In the genomic region with DNA sequence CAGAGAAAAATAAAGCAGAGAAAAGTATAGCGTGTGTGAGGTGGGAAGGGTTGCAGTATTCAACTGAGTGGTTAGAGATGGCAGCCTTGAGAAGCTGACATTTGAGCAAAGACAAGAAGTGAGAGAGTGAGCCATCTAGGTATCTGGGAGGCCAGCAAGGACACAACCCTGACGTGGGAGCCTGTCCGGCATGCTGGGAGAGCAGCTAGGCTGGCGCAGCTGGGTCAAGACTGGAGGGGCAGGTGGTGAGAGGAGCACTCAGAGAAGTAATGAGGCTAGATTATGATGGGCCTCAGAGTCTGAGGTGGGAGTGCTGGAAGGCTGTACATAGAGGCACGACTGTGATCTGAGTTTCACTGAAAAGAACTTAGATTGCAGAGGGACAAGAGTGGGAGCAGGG, we compare ENCODE assay signal across 35 cellular contexts. TPM values are rescaled to one million over a fixed set of nuclear protein-coding genes. Genes with fewer than 3 reads are reported as not detected.
DNase-seq lines count a peak whose midpoint lies in the region; ATAC-seq, FAIRE-seq and TF ChIP-seq lines count a peak whose summit lies in the region.
"Had no signal": no experiment of that assay in that cellular context is flagged by ENCODE, and none has a peak within 500 bp of the region (broad histone marks: within the 10 kb centered on the region; RNA-seq: fewer than 3 reads in every experiment).

No MANE protein-coding gene starts in this region.

- no peak overlapping the region for H3K23ac ChIP-seq in trophoblast cell (ENCODE audit: low read length)

- H3K27me3 ChIP-seq in KMS-11 (ENCODE audit: insufficient read depth, low read depth) (no peaks in the 10 kb centered on the region), adrenal gland (no peaks in the 10 kb centered on the region), trophoblast cell (ENCODE audit: insufficient read depth, low read length) (no peaks in the 10 kb centered on the region), BE2C (no peaks in the 10 kb centered on the region)
- H3K27me3 ChIP-seq: cardiac muscle cell, right lobe of liver, SJSA1, stomach, transverse colon had no signal

- no peaks in the 10 kb centered on the region for H4K20me1 ChIP-seq in KMS-11 (ENCODE audit: insufficient read depth)

- peaks cover 21% of the 10 kb centered on the region for H3K4me1 Mint-ChIP-seq in activated CD4-positive, alpha-beta T cell treated with anti-CD3 and anti-CD28 coated beads for 36 hours
- H3K4me1 Mint-ChIP-seq: mesothelial cell of epicardium had no signal

- H3K79me2 ChIP-seq in KMS-11 (ENCODE audit: insufficient read depth, low read depth) (no peaks in the 10 kb centered on the region), trophoblast cell (ENCODE audit: control insufficient read depth, insufficient read depth, low read length, poor library complexity) (no peaks in the 10 kb centered on the region)

- H2BK120ac ChIP-seq in trophoblast cell (ENCODE audit: insufficient read depth, low read length, poor library complexity), result no peak overlapping the region

- H3K27ac ChIP-seq in KMS-11, result peak overlapping the region; percentile 87; the same call in 1 of the 2 replicates
- H3K27ac ChIP-seq in adrenal gland, result peak overlapping the region in 2 of 5 donors; percentile 27 to 52
- H3K27ac ChIP-seq in trophoblast cell (ENCODE audit: low read depth, low read length), result no peak overlapping the region
- H3K27ac ChIP-seq in kidney (ENCODE audit: low read depth in 2 of 2, low read length in 2 of 2), result no peak overlapping the region
- H3K27ac ChIP-seq: cardiac muscle cell, parathyroid adenoma, right lobe of liver, SJSA1, stomach, transverse colon had no signal

- POLR2A ChIA-PET in activated CD4-positive, alpha-beta T cell treated with anti-CD3 and anti-CD28 coated beads for 36 hours (lab: Charles Lee), result no interaction called here

- no peak overlapping the region for H3K4me3 Mint-ChIP-seq in activated CD4-positive, alpha-beta T cell treated with anti-CD3 and anti-CD28 coated beads for 36 hours
- H3K4me3 Mint-ChIP-seq: dendritic cell treated with granulocyte-macrophage colony-stimulating factor and Interleukin-4, amounts not matched to agents 40 ng/mL and 50 ng/mL, for 4 days; mesothelial cell of epicardium; natural killer cell treated with Interleukin-12 subunit alpha and Interleukin-12 subunit beta and Interleukin-15 and Interleukin-18, amount 100 ng/mL, for 72 hours had no signal

- H3K36me3 ChIP-seq in KMS-11 (ENCODE audit: insufficient read depth), result 0 out of 2 replicates have a peak, but pooled peaks cover 3% of the 10 kb centered on the region
- H3K36me3 ChIP-seq in adrenal gland (replicated peaks in 1 of 2), result peaks cover 0 to 51% of the 10 kb centered on the region in 2 donors
- H3K36me3 ChIP-seq in trophoblast cell (ENCODE audit: control insufficient read depth in 1 of 2, insufficient read depth in 2 of 2, low read length in 2 of 2), result peaks cover 19 to 38% of the 10 kb centered on the region in 2 experiments
- peaks cover 22% of the 10 kb centered on the region for H3K36me3 ChIP-seq in BE2C
- H3K36me3 ChIP-seq in kidney (ENCODE audit: control insufficient read depth in 1 of 2, insufficient read depth in 2 of 2, low read length in 2 of 2), result peaks cover 24 to 38% of the 10 kb centered on the region in 2 donors

- no peak overlapping the region for H3K14ac ChIP-seq in trophoblast cell (ENCODE audit: low read length)

- peak overlapping the region; percentile 48 for H3K27ac Mint-ChIP-seq in activated CD4-positive, alpha-beta T cell treated with anti-CD3 and anti-CD28 coated beads for 36 hours
- H3K27ac Mint-ChIP-seq: dendritic cell treated with granulocyte-macrophage colony-stimulating factor and Interleukin-4, amounts not matched to agents 40 ng/mL and 50 ng/mL, for 4 days; mesothelial cell of epicardium had no signal

- no peak for DNase-seq in activated CD4-positive, alpha-beta T cell treated with anti-CD3 and anti-CD28 coated beads for 36 hours
- no peak for DNase-seq in activated CD4-positive, alpha-beta T cell treated with anti-CD3 and anti-CD28 coated beads, Interleukin-2, amount 50 U/mL, for 4 hours
- DNase-seq in adrenal gland (peak in 6 of 7 donors; percentile 43 to 65 (median 52)), trophoblast cell (no peak), NK-92 (lab: John Stamatoyannopoulos, UW; ENCODE audit: unreplicated experiment) (no peak), BE2C (no peak), kidney (no peak)
- DNase-seq: 8988T; activated CD4-positive, alpha-beta T cell treated with anti-CD3 and anti-CD28 coated beads for 4 hours; activated effector memory CD4-positive, alpha-beta T cell treated with anti-CD3 and anti-CD28 coated beads, Interleukin-2, amount 50 U/mL, for 16 hours; AML-193; anterior cingulate cortex; Caco-2; DMS79 treated with DMSO at 0.1 percent for 48 hours; hypothalamus; Kasumi-1; left ventricle myocardium superior; NCI-H1694; NCI-H2171 treated with DMSO at 0.1 percent for 48 hours; NCI-H524; stimulated activated CD4-positive, alpha-beta T cell treated with anti-CD3 and anti-CD28 coated beads, Interleukin-4, amount 100 ng/mL, for 4 hours; stomach; T-helper 2 cell; transverse colon had no signal

- no peak for TF ChIP-seq CTCF in KMS-11 (conservative IDR thresholded peaks at IDR 0.05; ENCODE audit: low read depth, low read length)
- no peak for TF ChIP-seq CTCF in adrenal gland (IDR thresholded peaks at IDR 0.05)
- TF ChIP-seq CTCF in BE2C (IDR thresholded peaks at IDR 0.05; ENCODE audit: low read depth, low read length), result no peak
- TF ChIP-seq CTCF in kidney (IDR thresholded peaks at IDR 0.05; ENCODE audit: borderline replicate concordance, extremely low read depth, insufficient read depth), result no peak

- ATAC-seq in activated CD4-positive, alpha-beta T cell treated with anti-CD3 and anti-CD28 coated beads for 36 hours, result no peak
- ATAC-seq: left ventricle myocardium superior; natural killer cell treated with Interleukin-12 subunit alpha and Interleukin-12 subunit beta and Interleukin-15 and Interleukin-18, amount 100 ng/mL, for 72 hours; Panc1; right lobe of liver had no signal

- no peak overlapping the region; the same call in 1 of the 2 replicates for H3K4me2 ChIP-seq in KMS-11
- no peak overlapping the region for H3K4me2 ChIP-seq in trophoblast cell (ENCODE audit: low read length)

- no peak overlapping the region for H2BK5ac ChIP-seq in trophoblast cell (ENCODE audit: low read depth, low read length, poor library complexity)

- 50 to 59% (median 55%) methylated on average over 5 of the region's 5 CpGs for WGBS in adrenal gland, 4 donors
- WGBS in trophoblast cell (ENCODE audit: extremely low coverage, insufficient coverage, insufficient read length), result no CpG with 5 or more reads among the region's 5 CpGs

- H4K91ac ChIP-seq in trophoblast cell (ENCODE audit: low read depth, low read length), result no peak overlapping the region

- no peaks in the 10 kb centered on the region for H3K9me3 ChIP-seq in adrenal gland (replicated peaks in 1 of 3)
- no peaks in the 10 kb centered on the region for H3K9me3 ChIP-seq in trophoblast cell (ENCODE audit: insufficient read depth, low read depth, low read length)
- H3K9me3 ChIP-seq in BE2C, result no peaks in the 10 kb centered on the region
- H3K9me3 ChIP-seq in kidney (ENCODE audit: control insufficient read depth in 1 of 2, low read length in 2 of 2), result no peaks in the 10 kb centered on the region
- H3K9me3 ChIP-seq: Caco-2, right lobe of liver, SJSA1, stomach, transverse colon had no signal

- intact Hi-C loops in activated CD4-positive, alpha-beta T cell treated with anti-CD3 and anti-CD28 coated beads for 36 hours (cut with DNase I, micrococcal nuclease), result no loop called here
- intact Hi-C loops in adrenal gland (cut with DNase I), result no loop called here
- intact Hi-C loops in kidney (cut with DNase I), result no loop called here

- peaks cover 52% of the 10 kb centered on the region for H3K36me3 Mint-ChIP-seq in activated CD4-positive, alpha-beta T cell treated with anti-CD3 and anti-CD28 coated beads for 36 hours (ENCODE audit: low read depth)

- H3K9ac ChIP-seq in KMS-11 (no peak overlapping the region), trophoblast cell (ENCODE audit: low read length) (peak overlapping the region; percentile 60), kidney (ENCODE audit: low read length in 2 of 2) (no peak overlapping the region)
- H3K9ac ChIP-seq: parathyroid adenoma had no signal

- H4K12ac ChIP-seq in trophoblast cell (ENCODE audit: low read depth, low read length), result no peak overlapping the region

- no peaks in the 10 kb centered on the region for H3K27me3 Mint-ChIP-seq in activated CD4-positive, alpha-beta T cell treated with anti-CD3 and anti-CD28 coated beads for 36 hours
- H3K27me3 Mint-ChIP-seq: dendritic cell treated with granulocyte-macrophage colony-stimulating factor and Interleukin-4, amounts not matched to agents 40 ng/mL and 50 ng/mL, for 4 days; natural killer cell treated with Interleukin-12 subunit alpha and Interleukin-12 subunit beta and Interleukin-15 and Interleukin-18, amount 100 ng/mL, for 72 hours had no signal

- no peaks in the 10 kb centered on the region for H3K9me3 Mint-ChIP-seq in activated CD4-positive, alpha-beta T cell treated with anti-CD3 and anti-CD28 coated beads for 36 hours (ENCODE audit: low read depth)
- H3K9me3 Mint-ChIP-seq: dendritic cell treated with granulocyte-macrophage colony-stimulating factor and Interleukin-4, amounts not matched to agents 40 ng/mL and 50 ng/mL, for 4 days; mesothelial cell of epicardium; natural killer cell treated with Interleukin-12 subunit alpha and Interleukin-12 subunit beta and Interleukin-15 and Interleukin-18, amount 100 ng/mL, for 72 hours had no signal

- no peak overlapping the region for H3K18ac ChIP-seq in trophoblast cell (ENCODE audit: low read length)

- CTCF ChIA-PET in activated CD4-positive, alpha-beta T cell treated with anti-CD3 and anti-CD28 coated beads for 36 hours (lab: Charles Lee), result interaction anchor here (1.0 kb wide), 1 partner anchor 104 kb away, joined by 3 read pairs; no protein-coding TSS in a partner anchor

- peaks cover 56% of the 10 kb centered on the region for H3K4me1 ChIP-seq in KMS-11 (ENCODE audit: low read depth, poor library complexity, severe bottlenecking)
- H3K4me1 ChIP-seq in adrenal gland (replicated peaks in 1 of 2), result peaks cover 7 to 21% of the 10 kb centered on the region in 2 donors
- peaks cover 0 to 2% of the 10 kb centered on the region in 2 experiments for H3K4me1 ChIP-seq in trophoblast cell (ENCODE audit: control insufficient read depth in 1 of 2, insufficient read depth in 2 of 2, low read length in 2 of 2)
- no peaks in the 10 kb centered on the region for H3K4me1 ChIP-seq in BE2C
- H3K4me1 ChIP-seq in kidney (ENCODE audit: control insufficient read depth in 1 of 2, insufficient read depth in 1 of 2, low read depth in 1 of 2, low read length in 2 of 2), result no peaks in the 10 kb centered on the region
- H3K4me1 ChIP-seq: Caco-2 had no signal

- no peak overlapping the region for H2AK5ac ChIP-seq in trophoblast cell (ENCODE audit: low read length)

- H3K79me1 ChIP-seq in trophoblast cell (ENCODE audit: low read length), result no peaks in the 10 kb centered on the region

- no peak for FAIRE-seq in kidney (lab: Jason Lieb, UNC)
- FAIRE-seq: endometrium, islet of Langerhans had no signal

- no peak overlapping the region for H2BK12ac ChIP-seq in trophoblast cell (ENCODE audit: low read length)

- no peak for TF ChIP-seq POLR2A in adrenal gland (IDR thresholded peaks at IDR 0.05)

- H2AFZ ChIP-seq in KMS-11 (ENCODE audit: low read depth), result no peak overlapping the region
- H2AFZ ChIP-seq in trophoblast cell (ENCODE audit: insufficient read depth, low read length, poor library complexity), result no peak overlapping the region
- H2AFZ ChIP-seq: parathyroid adenoma had no signal

- H3K4me3 ChIP-seq in KMS-11 (IDR thresholded peaks at IDR 0.05; ENCODE audit: insufficient read depth, low read depth, low read length), result no peak overlapping the region
- H3K4me3 ChIP-seq in adrenal gland, result no peak overlapping the region
- no peak overlapping the region for H3K4me3 ChIP-seq in trophoblast cell (ENCODE audit: low read depth, low read length)
- H3K4me3 ChIP-seq in BE2C (ENCODE audit: low read depth, low read length), result no peak overlapping the region
- H3K4me3 ChIP-seq in kidney (ENCODE audit: low read length in 2 of 2), result no peak overlapping the region
- H3K4me3 ChIP-seq: cardiac muscle cell, right lobe of liver, SJSA1, stomach, transverse colon had no signal

- H3K4ac ChIP-seq in trophoblast cell (ENCODE audit: low read depth, low read length), result no peak overlapping the region

- H4K8ac ChIP-seq in trophoblast cell (ENCODE audit: low read depth, low read length), result no peak overlapping the region

RNA-seq across cellular contexts. Expression of a gene that starts 12.9 kb away (rescaled TPM):
- total RNA-seq in activated CD4-positive, alpha-beta T cell treated with anti-CD3 and anti-CD28 coated beads for 36 hours, result 10 to 100 TPM; 18.3 to 21.5 TPM
- 10 to 100 TPM in 7 of 8 donors, 1 to 10 TPM in 1; 8.7 to 17.8 (median 13.4) TPM for total RNA-seq in adrenal gland
- polyA plus RNA-seq in adrenal gland, result 1 to 10 TPM; 4.2 to 8.5 (median 5.9) TPM
- polyA plus RNA-seq in trophoblast cell (2013), result 8.4 and 8.8 TPM in 2 replicates
- polyA plus RNA-seq in BE2C (2012; ENCODE audit: insufficient read depth, insufficient read length, low read depth), result 7.3 TPM
- total RNA-seq in kidney, result 13.5 TPM
- 3.5 TPM for polyA plus RNA-seq in kidney (ENCODE audit: insufficient read depth, low read depth, low replicate concordance)

RNA-seq across cellular contexts. Expression of a gene that starts 33.3 kb away (rescaled TPM):
- 10 to 100 TPM; 51.9 to 58.5 TPM for total RNA-seq in activated CD4-positive, alpha-beta T cell treated with anti-CD3 and anti-CD28 coated beads for 36 hours
- total RNA-seq in adrenal gland (100 to 1,000 TPM; 105 to 213 (median 158) TPM), kidney (90.4 TPM)
- polyA plus RNA-seq in adrenal gland (100 to 1,000 TPM in 1 of 3 donors, 10 to 100 TPM in 2; 51.5 to 137 (median 54.5) TPM), kidney (ENCODE audit: insufficient read depth, low read depth, low replicate concordance) (41.6 TPM)
- polyA plus RNA-seq in trophoblast cell (2013), result 91.9 and 98.8 TPM in 2 replicates
- 76.5 TPM for polyA plus RNA-seq in BE2C (2012; ENCODE audit: insufficient read depth, insufficient read length, low read depth)

Comparison
In these comparisons a context has a peak if more than half of its experiments do, and no peak if none do; other contexts are left out.
1. DNase-seq: peak in adrenal gland (6 of 7); none in activated CD4-positive, alpha-beta T cell treated with anti-CD3 and anti-CD28 coated beads for 36 hours (single experiment), activated CD4-positive, alpha-beta T cell treated with anti-CD3 and anti-CD28 coated beads, Interleukin-2, amount 50 U/mL, for 4 hours (0 of 2), trophoblast cell (0 of 2), NK-92 (single experiment), BE2C (single experiment) and kidney (single experiment).